Comparison of ENCODE assay signal across 30 cellular contexts in the genomic region with DNA sequence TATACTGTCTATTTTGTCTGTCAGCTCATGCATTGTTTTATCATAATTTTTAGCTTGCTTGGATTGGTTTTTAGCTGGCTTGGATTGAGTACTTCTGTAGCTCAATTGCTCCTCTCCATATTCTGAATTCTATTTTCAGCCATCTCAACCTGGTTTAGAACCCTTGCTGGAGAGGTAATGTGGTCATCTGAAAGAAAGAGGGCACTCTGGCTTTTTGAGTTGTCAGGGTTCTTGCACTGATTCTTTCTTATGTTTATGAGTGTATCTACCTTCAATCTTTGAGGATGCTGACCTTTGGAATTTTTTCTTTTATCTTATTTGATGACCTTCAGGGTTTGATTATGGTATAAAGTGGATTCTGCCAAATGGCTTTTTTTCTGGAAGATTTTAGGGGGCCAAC.
DNase-seq lines count a peak whose midpoint lies in the region; ATAC-seq and TF ChIP-seq lines count a peak whose summit lies in the region.
"Had no signal": no experiment of that assay in that cellular context is flagged by ENCODE, and none has a peak within 500 bp of the region (broad histone marks: within the 10 kb centered on the region; RNA-seq: fewer than 3 reads in every experiment).

No MANE protein-coding gene starts in this region.

- TF ChIP-seq CTCF in MCF 10A (IDR thresholded peaks at IDR 0.05; ENCODE audit: unreplicated experiment): no peak
- no peak for TF ChIP-seq CTCF in breast epithelium (IDR thresholded peaks at IDR 0.05)
- peak; percentile 42; the same call in 1 of the 2 replicates for TF ChIP-seq CTCF in PC-9 (conservative IDR thresholded peaks at IDR 0.05)
- peak; percentile 48 for TF ChIP-seq CTCF in epithelial cell of proximal tubule (conservative IDR thresholded peaks at IDR 0.05; ENCODE audit: low read depth, low read length)
- TF ChIP-seq CTCF in foreskin fibroblast (IDR thresholded peaks at IDR 0.05; ENCODE audit: low read depth, low read length): no peak

- H3K4me3 Mint-ChIP-seq in MCF 10A (ENCODE audit: unreplicated experiment): no peak overlapping the region
- H3K4me3 Mint-ChIP-seq: activated naive CD8-positive, alpha-beta T cell treated with anti-CD3 and anti-CD28 coated beads, Interleukin-2, amount 50 U/mL, for 24 hours; B cell; CD8-positive, alpha-beta memory T cell; HFFc6; memory B cell; WTC11 had no signal

- no peak overlapping the region for H3K27ac Mint-ChIP-seq in MCF 10A (ENCODE audit: low read depth, unreplicated experiment)
- H3K27ac Mint-ChIP-seq: activated naive CD8-positive, alpha-beta T cell treated with anti-CD3 and anti-CD28 coated beads, Interleukin-2, amount 50 U/mL, for 24 hours; B cell; CD8-positive, alpha-beta memory T cell; HFFc6; memory B cell; WTC11 had no signal

- H3K27ac ChIP-seq in breast epithelium (no peak overlapping the region), PC-9 (no peak overlapping the region)
- H3K27ac ChIP-seq: epithelial cell of prostate, heart right ventricle, transverse colon had no signal

- H3F3A ChIP-seq in PC-9 (ENCODE audit: insufficient read depth, low read depth): peaks cover 2% of the 10 kb centered on the region; the same call in 1 of the 2 replicates

- H3K27me3 Mint-ChIP-seq in MCF 10A (ENCODE audit: insufficient read depth, unreplicated experiment): no peaks in the 10 kb centered on the region
- H3K27me3 Mint-ChIP-seq: activated naive CD8-positive, alpha-beta T cell treated with anti-CD3 and anti-CD28 coated beads, Interleukin-2, amount 50 U/mL, for 24 hours; B cell; CD8-positive, alpha-beta memory T cell; memory B cell had no signal

- H3K27me3 ChIP-seq in breast epithelium: no peaks in the 10 kb centered on the region
- no peaks in the 10 kb centered on the region for H3K27me3 ChIP-seq in PC-9 (ENCODE audit: insufficient read depth, low read depth)
- H3K27me3 ChIP-seq: heart right ventricle, transverse colon had no signal

- no peak overlapping the region for H3K4me2 ChIP-seq in PC-9

- BruUV-seq in MCF 10A (replicated peaks; lab: Mats Ljungman, UMichigan) (no TSS peak), PC-9 (replicated peaks; lab: Mats Ljungman, UMichigan) (no TSS peak)

- CTCF ChIA-PET in MCF 10A (lab: Yijun Ruan, JAX): interaction anchor here (1.6 kb wide), 1 partner anchor 647 kb away, joined by 5 read pairs; no protein-coding TSS in a partner anchor
- CTCF ChIA-PET in PC-9 (lab: Charles Lee): interaction anchor here (0.6 kb wide), 1 partner anchor 1048 kb away, joined by 3 read pairs; no protein-coding TSS in a partner anchor

- no peak overlapping the region for H3K4me3 ChIP-seq in breast epithelium
- no peak overlapping the region for H3K4me3 ChIP-seq in PC-9
- H3K4me3 ChIP-seq in epithelial cell of proximal tubule (ENCODE audit: low read depth, low read length): no peak overlapping the region
- no peak overlapping the region for H3K4me3 ChIP-seq in foreskin fibroblast (ENCODE audit: low read depth in 1 of 2, low read length in 2 of 2)
- H3K4me3 ChIP-seq: heart right ventricle, transverse colon had no signal

- H3K36me3 ChIP-seq in breast epithelium: no peaks in the 10 kb centered on the region
- H3K36me3 ChIP-seq in PC-9 (ENCODE audit: low read depth): no peaks in the 10 kb centered on the region
- H3K36me3 ChIP-seq: heart right ventricle, transverse colon had no signal

- H3K4me1 ChIP-seq in breast epithelium (no peaks in the 10 kb centered on the region), PC-9 (replicated peaks; ENCODE audit: insufficient read depth) (peaks cover 6% of the 10 kb centered on the region; the same call in 1 of the 2 replicates)
- H3K4me1 ChIP-seq: heart right ventricle, transverse colon had no signal

- H3K9me3 ChIP-seq in breast epithelium (no peaks in the 10 kb centered on the region), PC-9 (ENCODE audit: insufficient read depth, low read depth) (peaks cover 10% of the 10 kb centered on the region; the same call in 1 of the 2 replicates)
- H3K9me3 ChIP-seq: transverse colon had no signal

- no peak for ATAC-seq in GM21528 (IDR thresholded peaks at IDR 0.05; ENCODE audit: low FRiP score, unreplicated experiment)
- ATAC-seq: activated naive CD8-positive, alpha-beta T cell treated with anti-CD3 and anti-CD28 coated beads, Interleukin-2, amount 50 U/mL, for 24 hours; heart right ventricle; sciatic nerve; WTC11 had no signal

- no peaks in the 10 kb centered on the region for H3K9me2 ChIP-seq in PC-9 (ENCODE audit: insufficient read depth)

- no peak overlapping the region for H2AFZ ChIP-seq in PC-9

- H3K9me3 Mint-ChIP-seq in MCF 10A (ENCODE audit: unreplicated experiment): peaks cover 16% of the 10 kb centered on the region

- POLR2A ChIA-PET in MCF 10A (lab: Yijun Ruan, JAX) (interaction anchor here (0.6 kb wide), 1 partner anchor 55 kb away, joined by 3 read pairs; no protein-coding TSS in a partner anchor), PC-9 (lab: Charles Lee; ENCODE audit: unreplicated experiment) (no interaction called here)

- no peaks in the 10 kb centered on the region for H4K20me1 ChIP-seq in PC-9 (ENCODE audit: insufficient read depth)

- no peaks in the 10 kb centered on the region for H3K4me1 Mint-ChIP-seq in MCF 10A (ENCODE audit: insufficient read depth, unreplicated experiment)
- H3K4me1 Mint-ChIP-seq: activated naive CD8-positive, alpha-beta T cell treated with anti-CD3 and anti-CD28 coated beads, Interleukin-2, amount 50 U/mL, for 24 hours; B cell; CD8-positive, alpha-beta memory T cell; memory B cell; WTC11 had no signal

- peak; percentile 3 for DNase-seq in MCF 10A (ENCODE audit: unreplicated experiment)
- no peak for DNase-seq in breast epithelium (ENCODE audit: low spot score in 2 of 2)
- no peak for DNase-seq in PC-9
- DNase-seq in epithelial cell of proximal tubule (ENCODE audit: low read depth): no peak
- peak; percentile 4 for DNase-seq in renal cortical epithelial cell (ENCODE audit: low read depth)
- DNase-seq in amniotic stem cell (lab: John Stamatoyannopoulos, UW): no peak
- no peak for DNase-seq in foreskin fibroblast
- DNase-seq: activated CD4-positive, alpha-beta T cell treated with anti-CD3 and anti-CD28 coated beads, Interleukin-2, amount 50 U/mL, for 1 hour; activated naive CD8-positive, alpha-beta T cell treated with anti-CD3 and anti-CD28 coated beads, Interleukin-2, amount 50 U/mL, for 24 hours; activated T-cell treated with anti-CD3 and anti-CD28 coated beads, Interleukin-2, amount 50 U/mL, for 48 hours; CD8-positive, alpha-beta memory T cell; DMS153; foreskin melanocyte; GDM1; heart right ventricle; HFFc6; NCI-H2029; NCI-H446; OCI-M1; Right ventricle myocardium superior; stimulated activated CD4-positive, alpha-beta T cell treated with anti-CD3 and anti-CD28 coated beads, Interleukin-12 subunit alpha, Interleukin-12 subunit beta, amount 100 ng/mL, for 4 hours; stimulated activated CD4-positive, alpha-beta T cell treated with anti-CD3 and anti-CD28 coated beads, Interleukin-4, amount 100 ng/mL, for 1 hour; T1000; transverse colon had no signal

- no peaks in the 10 kb centered on the region for H3K36me3 Mint-ChIP-seq in MCF 10A (ENCODE audit: insufficient read depth, unreplicated experiment)
- H3K36me3 Mint-ChIP-seq: CD8-positive, alpha-beta memory T cell; memory B cell had no signal

- H3K79me2 ChIP-seq in PC-9 (ENCODE audit: low read depth): no peaks in the 10 kb centered on the region

- TF ChIP-seq POLR2A in breast epithelium (IDR thresholded peaks at IDR 0.05): no peak

- intact Hi-C loops in MCF 10A (cut with micrococcal nuclease) (no loop called here), breast epithelium (cut with DNase I; ENCODE audit: low total_unique reads) (no loop called here), PC-9 (cut with micrococcal nuclease; ENCODE audit: unreplicated experiment) (loop anchor here (1.0 to 10.0 kb wide), 3 partner anchors 120 to 647 kb away; no protein-coding TSS in a partner anchor)

Comparison
In these comparisons a context has a peak if more than half of its experiments do, and no peak if none do; other contexts are left out.
1. DNase-seq: peak in MCF 10A (single experiment) and renal cortical epithelial cell (single experiment); none in breast epithelium (0 of 2), PC-9 (0 of 2), epithelial cell of proximal tubule (single experiment), amniotic stem cell (single experiment) and foreskin fibroblast (0 of 2).
2. CTCF ChIP-seq: peak in PC-9 (single experiment) and epithelial cell of proximal tubule (single experiment); none in MCF 10A (single experiment), breast epithelium (0 of 3) and foreskin fibroblast (single experiment).